19 cellular contexts compared by ENCODE assay signal in genomic region chr3:150577854-150578253, GRCh38. TPM values are rescaled to one million over a fixed set of nuclear protein-coding genes. Genes with fewer than 3 reads are reported as not detected.
A peak's percentile ranks its signal among the peaks of the same experiment; 100 is the strongest.
DNase-seq lines count a peak whose midpoint lies in the region; ATAC-seq, FAIRE-seq and TF ChIP-seq lines count a peak whose summit lies in the region.
"Had no signal": no experiment of that assay in that cellular context is flagged by ENCODE, and none has a peak within 500 bp of the region (broad histone marks: within the 10 kb centered on the region; RNA-seq: fewer than 3 reads in every experiment).

No MANE protein-coding gene starts in this region.

- 19 to 63% (median 37%) methylated on average over 1 of the region's 1 CpG for WGBS in small intestine, 3 donors

- DNase-seq in activated T-cell treated with anti-CD3 and anti-CD28 coated beads, Interleukin-2, amount 50 U/mL, for 24 hours: no peak
- no peak for DNase-seq in activated T-cell treated with anti-CD3 and anti-CD28 coated beads, Interleukin-2, amount 50 U/mL, for 4 hours
- no peak for DNase-seq in SK-N-MC (ENCODE audit: low read depth, low spot score)
- no peak for DNase-seq in epithelial cell of proximal tubule (ENCODE audit: low read depth)
- peak; percentile 13 for DNase-seq in small intestine
- DNase-seq in amygdala (lab: John Stamatoyannopoulos, UW): no peak
- DNase-seq in stimulated activated naive CD8-positive, alpha-beta T cell treated with anti-CD3 and anti-CD28 coated beads, Interleukin-15, Interleukin-2, amounts not matched to agents 100 U/mL and 50 U/mL, for 24 hours: no peak
- no peak for DNase-seq in ureter (ENCODE audit: low spot score)
- DNase-seq: activated B cell treated with CpG ODN at 0.5 μM for 24 hours; activated naive CD4-positive, alpha-beta T cell; CD8-positive, alpha-beta memory T cell; foreskin melanocyte; GDM1; KG1; naive B cell; NCI-H1436 treated with DMSO at 0.1 percent for 48 hours; PC-9 had no signal

- H3K4me3 ChIP-seq in SK-N-MC: no peak overlapping the region
- H3K4me3 ChIP-seq in epithelial cell of proximal tubule (ENCODE audit: low read depth, low read length): no peak overlapping the region
- no peak overlapping the region for H3K4me3 ChIP-seq in small intestine (ENCODE audit: low read depth in 1 of 2, low read length in 2 of 2)
- H3K4me3 ChIP-seq: PC-9, prostate gland had no signal

- H3K9me3 ChIP-seq in SK-N-MC (ENCODE audit: low read depth, low read length) (no peaks in the 10 kb centered on the region), small intestine (ENCODE audit: control insufficient read depth, low read depth) (no peaks in the 10 kb centered on the region)
- H3K9me3 ChIP-seq: prostate gland had no signal

- no peak for ATAC-seq in activated T-cell treated with anti-CD3 and anti-CD28 coated beads, Interleukin-2, amount 50 U/mL, for 4 hours
- ATAC-seq in stimulated activated naive CD8-positive, alpha-beta T cell treated with anti-CD3 and anti-CD28 coated beads, Interleukin-15, Interleukin-2, amounts not matched to agents 100 U/mL and 50 U/mL, for 24 hours: no peak

- 0 out of 2 replicates have a peak overlapping the region, but pooled peaks have one; percentile 25 for H3K27ac ChIP-seq in SK-N-MC
- no peak overlapping the region for H3K27ac ChIP-seq in small intestine (ENCODE audit: low read depth in 1 of 2, low read length in 1 of 2)
- H3K27ac ChIP-seq: PC-9, prostate gland had no signal

- H3K4me1 Mint-ChIP-seq in activated T-cell treated with anti-CD3 and anti-CD28 coated beads, Interleukin-2, amount 50 U/mL, for 24 hours (ENCODE audit: low read depth): peaks cover 33% of the 10 kb centered on the region
- H3K4me1 Mint-ChIP-seq in activated T-cell treated with anti-CD3 and anti-CD28 coated beads, Interleukin-2, amount 50 U/mL, for 4 hours (ENCODE audit: low read depth): peaks cover 30% of the 10 kb centered on the region

- TF ChIP-seq CTCF in epithelial cell of proximal tubule (conservative IDR thresholded peaks at IDR 0.05; ENCODE audit: low read depth, low read length): peak; percentile 20

- H3K9ac ChIP-seq in SK-N-MC (ENCODE audit: insufficient read length): no peak overlapping the region

- H3K27me3 ChIP-seq in small intestine (ENCODE audit: control insufficient read depth in 2 of 2, insufficient read depth in 2 of 2, low read length in 2 of 2): no peaks in the 10 kb centered on the region

- H3K36me3 Mint-ChIP-seq in activated T-cell treated with anti-CD3 and anti-CD28 coated beads, Interleukin-2, amount 50 U/mL, for 24 hours (ENCODE audit: low read depth): peaks cover 90% of the 10 kb centered on the region
- peaks cover 44% of the 10 kb centered on the region for H3K36me3 Mint-ChIP-seq in activated T-cell treated with anti-CD3 and anti-CD28 coated beads, Interleukin-2, amount 50 U/mL, for 4 hours (ENCODE audit: insufficient read depth)

- no peak for FAIRE-seq in small intestine (lab: Jason Lieb, UNC)

- H3K4me1 ChIP-seq in small intestine (ENCODE audit: control insufficient read depth in 2 of 2, insufficient read depth in 1 of 2, low read depth in 1 of 2, low read length in 1 of 2): no peaks in the 10 kb centered on the region
- H3K4me1 ChIP-seq: prostate gland had no signal

- peaks cover 79% of the 10 kb centered on the region for H3K36me3 ChIP-seq in SK-N-MC (ENCODE audit: insufficient read depth, low read length)
- peaks cover 11 to 13% of the 10 kb centered on the region in 2 donors for H3K36me3 ChIP-seq in small intestine (ENCODE audit: control insufficient read depth in 2 of 2, insufficient read depth in 2 of 2, low read length in 2 of 2)

- H3K9me3 Mint-ChIP-seq in activated T-cell treated with anti-CD3 and anti-CD28 coated beads, Interleukin-2, amount 50 U/mL, for 24 hours: no peaks in the 10 kb centered on the region
- H3K9me3 Mint-ChIP-seq in activated T-cell treated with anti-CD3 and anti-CD28 coated beads, Interleukin-2, amount 50 U/mL, for 4 hours: no peaks in the 10 kb centered on the region
- H3K9me3 Mint-ChIP-seq: activated B cell treated with CpG ODN at 0.5 μM for 24 hours; CD8-positive, alpha-beta memory T cell; naive B cell; stimulated activated naive CD8-positive, alpha-beta T cell treated with anti-CD3 and anti-CD28 coated beads, Interleukin-15, Interleukin-2, amounts not matched to agents 100 ng/mL and 50 ng/mL, for 24 hours had no signal

- no peaks in the 10 kb centered on the region for H3K27me3 Mint-ChIP-seq in activated T-cell treated with anti-CD3 and anti-CD28 coated beads, Interleukin-2, amount 50 U/mL, for 24 hours
- no peaks in the 10 kb centered on the region for H3K27me3 Mint-ChIP-seq in activated T-cell treated with anti-CD3 and anti-CD28 coated beads, Interleukin-2, amount 50 U/mL, for 4 hours (ENCODE audit: low read depth)
- H3K27me3 Mint-ChIP-seq: activated B cell treated with CpG ODN at 0.5 μM for 24 hours; naive B cell; stimulated activated naive CD8-positive, alpha-beta T cell treated with anti-CD3 and anti-CD28 coated beads, Interleukin-15, Interleukin-2, amounts not matched to agents 100 ng/mL and 50 ng/mL, for 24 hours had no signal

- peak overlapping the region; percentile 2 for H3K27ac Mint-ChIP-seq in activated T-cell treated with anti-CD3 and anti-CD28 coated beads, Interleukin-2, amount 50 U/mL, for 24 hours
- H3K27ac Mint-ChIP-seq: activated B cell treated with CpG ODN at 0.5 μM for 24 hours; stimulated activated naive CD8-positive, alpha-beta T cell treated with anti-CD3 and anti-CD28 coated beads, Interleukin-15, Interleukin-2, amounts not matched to agents 100 ng/mL and 50 ng/mL, for 24 hours had no signal

- no peak overlapping the region for H3K4me3 Mint-ChIP-seq in activated T-cell treated with anti-CD3 and anti-CD28 coated beads, Interleukin-2, amount 50 U/mL, for 24 hours
- H3K4me3 Mint-ChIP-seq in activated T-cell treated with anti-CD3 and anti-CD28 coated beads, Interleukin-2, amount 50 U/mL, for 4 hours: no peak overlapping the region
- H3K4me3 Mint-ChIP-seq: activated B cell treated with CpG ODN at 0.5 μM for 24 hours; CD8-positive, alpha-beta memory T cell; naive B cell; stimulated activated naive CD8-positive, alpha-beta T cell treated with anti-CD3 and anti-CD28 coated beads, Interleukin-15, Interleukin-2, amounts not matched to agents 100 ng/mL and 50 ng/mL, for 24 hours had no signal

RNA-seq across cellular contexts. Expression of gene SELENOT, which starts 25.3 kb away (rescaled TPM):
- total RNA-seq in activated T-cell treated with anti-CD3 and anti-CD28 coated beads, Interleukin-2, amount 50 U/mL, for 4 hours: 100 to 1,000 TPM; 158 to 164 (median 162) TPM
- total RNA-seq in epithelial cell of proximal tubule: 104 and 108 TPM in 2 replicates
- polyA plus RNA-seq in small intestine: 10 to 100 TPM; 41.6 to 86.3 (median 68.6) TPM
- total RNA-seq in ureter: 110 TPM

RNA-seq across cellular contexts. Expression of gene EIF2A, which starts 31.3 kb away (rescaled TPM):
- 100 to 1,000 TPM; 163 to 180 (median 163) TPM for total RNA-seq in activated T-cell treated with anti-CD3 and anti-CD28 coated beads, Interleukin-2, amount 50 U/mL, for 4 hours
- total RNA-seq in epithelial cell of proximal tubule (80.9 and 209 TPM in 2 replicates), ureter (107 TPM)
- polyA plus RNA-seq in small intestine: 10 to 100 TPM; 65.1 to 96.2 (median 76.0) TPM

RNA-seq across cellular contexts. Expression of gene SERP1, which starts 31.6 kb away (rescaled TPM):
- 100 to 1,000 TPM; 161 to 166 (median 165) TPM for total RNA-seq in activated T-cell treated with anti-CD3 and anti-CD28 coated beads, Interleukin-2, amount 50 U/mL, for 4 hours
- total RNA-seq in epithelial cell of proximal tubule: 183 and 227 TPM in 2 replicates
- 100 to 1,000 TPM in 1 of 3 donors, 10 to 100 TPM in 2; 77.6 to 153 (median 92.6) TPM for polyA plus RNA-seq in small intestine
- total RNA-seq in ureter: 100 TPM
